Comparison of ENCODE assay signal across 7 cellular contexts in the genomic region with DNA sequence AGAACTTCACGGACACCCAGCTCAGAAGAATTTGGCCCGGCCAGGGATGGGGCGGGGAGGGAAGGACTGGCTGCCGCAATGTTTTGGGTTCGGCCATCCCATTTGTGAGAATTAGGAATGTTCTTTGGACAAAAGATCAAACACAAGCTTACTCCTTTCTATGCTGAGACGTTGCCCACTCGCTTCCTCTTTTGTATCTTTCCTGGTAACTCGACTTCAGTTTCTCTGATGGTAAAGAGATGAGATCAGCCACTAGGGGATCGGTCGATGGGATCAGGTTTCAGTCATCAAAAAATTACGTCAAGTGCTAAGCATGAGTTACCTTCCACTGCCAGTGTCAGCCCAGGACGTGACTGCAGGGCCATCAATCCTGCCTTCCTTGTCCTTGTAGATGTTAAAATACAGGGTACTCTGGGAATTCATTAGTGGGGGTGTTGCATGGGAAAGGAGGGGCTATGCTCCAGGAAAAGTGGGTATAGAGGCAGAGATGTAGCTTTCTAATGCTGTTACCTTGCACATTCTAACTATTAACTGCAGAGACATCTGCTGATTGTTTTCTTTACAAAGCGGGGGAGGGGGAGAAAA.
A peak's percentile ranks its signal among the peaks of the same experiment; 100 is the strongest.
DNase-seq lines count a peak whose midpoint lies in the region; TF ChIP-seq lines count a peak whose summit lies in the region.

No MANE protein-coding gene starts in this region.

- no peak overlapping the region for H3K4me3 ChIP-seq in choroid plexus epithelial cell (ENCODE audit: low read depth, low read length)

- peak; percentile 84 for DNase-seq in H4 (ENCODE audit: low spot score)
- peak; percentile 20 for DNase-seq in NCI-H2171 (lab: John Stamatoyannopoulos, UW)
- DNase-seq in choroid plexus epithelial cell (ENCODE audit: low read depth), result peak; percentile 64
- peak; percentile 76 for DNase-seq in mucosa of gallbladder (ENCODE audit: low spot score)
- DNase-seq in GM19240 (ENCODE audit: insufficient read length, low spot score), result no peak
- no peak for DNase-seq in stimulated activated CD4-positive, alpha-beta T cell treated with anti-CD3 and anti-CD28 coated beads, Interleukin-2, amount 100 ng/mL, for 48 hours
- no peak for DNase-seq in activated CD4-positive, alpha-beta T cell treated with anti-CD3 and anti-CD28 coated beads, Interleukin-2, amount 50 U/mL, for 1 hour

- peak; percentile 36 for TF ChIP-seq CTCF in choroid plexus epithelial cell (conservative IDR thresholded peaks at IDR 0.05; ENCODE audit: low read depth, low read length)

Comparison
In these comparisons a context has a peak if more than half of its experiments do, and no peak if none do; other contexts are left out.
1. DNase-seq: peak in H4 (single experiment), NCI-H2171 (single experiment), choroid plexus epithelial cell (single experiment) and mucosa of gallbladder (single experiment); none in GM19240 (single experiment), stimulated activated CD4-positive, alpha-beta T cell treated with anti-CD3 and anti-CD28 coated beads, Interleukin-2, amount 100 ng/mL, for 48 hours (0 of 2) and activated CD4-positive, alpha-beta T cell treated with anti-CD3 and anti-CD28 coated beads, Interleukin-2, amount 50 U/mL, for 1 hour (single experiment).